Comparison of ENCODE assay signal across 1 cellular context in the genomic region with DNA sequence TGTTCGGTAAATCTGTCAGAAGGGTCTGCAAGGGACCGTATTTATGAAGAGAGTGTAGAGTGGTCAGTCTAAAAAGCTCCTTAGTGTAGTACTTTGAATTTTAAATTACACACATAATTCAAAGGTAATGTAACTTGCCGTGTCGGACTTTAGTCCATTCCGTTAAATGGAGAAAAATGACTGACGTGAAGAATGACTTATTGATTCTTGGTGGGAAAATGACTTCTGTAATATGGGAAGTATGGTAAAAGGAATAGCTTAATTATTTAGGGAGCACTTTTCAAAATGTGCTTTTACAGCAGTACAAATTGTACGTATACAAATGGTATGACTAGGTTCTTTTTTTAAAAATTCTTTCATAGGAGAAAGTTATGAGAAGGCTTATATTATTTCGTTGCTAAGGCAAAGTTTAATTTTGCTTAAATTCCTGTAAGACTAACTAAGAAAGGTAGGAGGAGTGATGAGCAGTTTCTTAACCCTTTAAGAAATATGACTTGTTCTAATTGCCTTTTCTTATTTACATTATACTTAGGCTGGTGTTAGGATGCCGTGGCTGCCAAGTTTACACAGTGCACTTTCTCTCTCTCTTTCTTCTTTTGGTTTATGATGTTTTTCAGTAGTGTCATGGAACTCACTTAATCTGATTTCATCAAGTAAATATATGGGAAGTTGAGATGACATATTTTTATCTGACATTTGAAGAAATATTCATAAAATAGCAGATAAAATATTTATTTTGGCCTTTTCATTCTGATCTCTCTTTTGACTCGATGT.
TF ChIP-seq lines count a peak whose summit lies in the region.

No MANE protein-coding gene starts in this region.

TF ChIP-seq in GM12891, 5 proteins besides CTCF, POLR2A, EP300 and RAD21:
- TF ChIP-seq PAX5 (IDR thresholded peaks at IDR 0.05; ENCODE audit: insufficient read depth, low read length, severe bottlenecking): no peak
- no peak for TF ChIP-seq POU2F2 (IDR thresholded peaks at IDR 0.05; ENCODE audit: low read depth, low read length)
- no peak for TF ChIP-seq TAF1 (IDR thresholded peaks at IDR 0.05; ENCODE audit: low read depth, low read length)
- no peak for TF ChIP-seq SPI1 (IDR thresholded peaks at IDR 0.05; ENCODE audit: low read depth, low read length)
- no peak for TF ChIP-seq POLR2AphosphoS5 (IDR thresholded peaks at IDR 0.05; ENCODE audit: low read depth, low read length)
